11 cellular contexts compared by ENCODE assay signal in genomic region chr6:157569543-157569942, GRCh38.
DNase-seq lines count a peak whose midpoint lies in the region; ATAC-seq, FAIRE-seq and TF ChIP-seq lines count a peak whose summit lies in the region.
"Had no signal": no experiment of that assay in that cellular context is flagged by ENCODE, and none has a peak within 500 bp of the region (broad histone marks: within the 10 kb centered on the region; RNA-seq: fewer than 3 reads in every experiment).

No MANE protein-coding gene starts in this region.

- no peak for TF ChIP-seq POLR2A in GM12891 (IDR thresholded peaks at IDR 0.05; ENCODE audit: low read depth, low read length)

- H3K9ac ChIP-seq in endodermal cell (ENCODE audit: extremely low read depth, low read length, poor library complexity, severe bottlenecking): no peak overlapping the region

- CTCF ChIA-PET in CD8-positive, alpha-beta memory T cell (lab: Charles Lee): interaction anchor here (1.4 kb wide), 1 partner anchor 31 kb away, joined by 5 read pairs; no protein-coding TSS in a partner anchor

- no peak for TF ChIP-seq CTCF in endodermal cell (conservative IDR thresholded peaks at IDR 0.05)

- 80 to 90% methylated on average over 1 to 2 of the region's 3 CpGs for WGBS in endodermal cell (ENCODE audit: insufficient coverage in 1 of 2, insufficient read length in 1 of 2), 2 experiments

- no peaks in the 10 kb centered on the region for H3K36me3 Mint-ChIP-seq in CD8-positive, alpha-beta memory T cell
- peaks cover under 1% of the 10 kb centered on the region for H3K36me3 Mint-ChIP-seq in activated naive CD8-positive, alpha-beta T cell treated with anti-CD3 and anti-CD28 coated beads for 36 hours
- no peaks in the 10 kb centered on the region for H3K36me3 Mint-ChIP-seq in endodermal cell (ENCODE audit: low read depth)

- peak overlapping the region in 4 of 8 donors; percentile 17 to 64 (median 36) for H3K27ac Mint-ChIP-seq in CD8-positive, alpha-beta memory T cell
- peak overlapping the region; percentile 20 for H3K27ac Mint-ChIP-seq in activated naive CD8-positive, alpha-beta T cell treated with anti-CD3 and anti-CD28 coated beads for 36 hours
- H3K27ac Mint-ChIP-seq in endodermal cell: no peak overlapping the region

- no peaks in the 10 kb centered on the region for H3K27me3 ChIP-seq in CD8-positive, alpha-beta memory T cell (ENCODE audit: insufficient read depth, low read length, poor library complexity, severe bottlenecking)
- no peaks in the 10 kb centered on the region for H3K27me3 ChIP-seq in endodermal cell (ENCODE audit: control insufficient read depth, insufficient read depth, low read length, poor library complexity, severe bottlenecking)
- H3K27me3 ChIP-seq: SJSA1 had no signal

- DNase-seq in CD8-positive, alpha-beta memory T cell: peak in 2 of 5 donors; percentile 44 to 63
- no peak for DNase-seq in activated naive CD8-positive, alpha-beta T cell treated with anti-CD3 and anti-CD28 coated beads for 36 hours
- DNase-seq in COR-L47 (lab: John Stamatoyannopoulos, UW): no peak
- DNase-seq in endodermal cell: no peak
- DNase-seq in superior temporal gyrus (ENCODE audit: extremely low spot score): no peak
- DNase-seq in GM12891 (ENCODE audit: insufficient read length, low spot score): no peak
- DNase-seq: glutamatergic neuron had no signal

- H3K9me3 ChIP-seq in CD8-positive, alpha-beta memory T cell (ENCODE audit: low read length): no peaks in the 10 kb centered on the region
- H3K9me3 ChIP-seq in endodermal cell (ENCODE audit: control insufficient read depth, low read length): peaks cover 4% of the 10 kb centered on the region
- H3K9me3 ChIP-seq: SJSA1 had no signal

- POLR2A ChIA-PET in CD8-positive, alpha-beta memory T cell (lab: Charles Lee): no interaction called here

- H3K9me3 Mint-ChIP-seq in CD8-positive, alpha-beta memory T cell: no peaks in the 10 kb centered on the region
- H3K9me3 Mint-ChIP-seq in activated naive CD8-positive, alpha-beta T cell treated with anti-CD3 and anti-CD28 coated beads for 36 hours: no peaks in the 10 kb centered on the region
- H3K9me3 Mint-ChIP-seq in endodermal cell: no peaks in the 10 kb centered on the region

- no peak for FAIRE-seq in GM12891 (lab: Jason Lieb, UNC)
- FAIRE-seq: D721Med had no signal

- peak overlapping the region in 6 of 7 donors; percentile 53 to 73 (median 58) for H3K4me3 Mint-ChIP-seq in CD8-positive, alpha-beta memory T cell
- H3K4me3 Mint-ChIP-seq in activated naive CD8-positive, alpha-beta T cell treated with anti-CD3 and anti-CD28 coated beads for 36 hours: no peak overlapping the region
- no peak overlapping the region for H3K4me3 Mint-ChIP-seq in endodermal cell

- H3K36me3 ChIP-seq in CD8-positive, alpha-beta memory T cell (ENCODE audit: insufficient read depth, low read length): no peaks in the 10 kb centered on the region
- H3K36me3 ChIP-seq in endodermal cell (ENCODE audit: control insufficient read depth, insufficient read depth, low read length): no peaks in the 10 kb centered on the region
- H3K36me3 ChIP-seq: SJSA1 had no signal

- ATAC-seq in GM19438 (IDR thresholded peaks at IDR 0.05; ENCODE audit: low read depth, unreplicated experiment) (peak; percentile 56), HG03378 (IDR thresholded peaks at IDR 0.05; ENCODE audit: unreplicated experiment) (peak; percentile 58)

- H3K4me3 ChIP-seq in CD8-positive, alpha-beta memory T cell (ENCODE audit: low read length): no peak overlapping the region
- H3K4me3 ChIP-seq in endodermal cell (ENCODE audit: low read length): no peak overlapping the region
- H3K4me3 ChIP-seq: SJSA1 had no signal

- peaks cover 20 to 43% (median 36%) of the 10 kb centered on the region in 3 donors for H3K4me1 Mint-ChIP-seq in CD8-positive, alpha-beta memory T cell
- peaks cover 27% of the 10 kb centered on the region for H3K4me1 Mint-ChIP-seq in activated naive CD8-positive, alpha-beta T cell treated with anti-CD3 and anti-CD28 coated beads for 36 hours
- H3K4me1 Mint-ChIP-seq in endodermal cell: no peaks in the 10 kb centered on the region

- peaks cover 17% of the 10 kb centered on the region for H3K4me1 ChIP-seq in CD8-positive, alpha-beta memory T cell (ENCODE audit: insufficient read depth, low read length)
- H3K4me1 ChIP-seq in endodermal cell (ENCODE audit: control insufficient read depth, insufficient read depth, low read length): no peaks in the 10 kb centered on the region
- H3K4me1 ChIP-seq: SJSA1 had no signal

- H3K27me3 Mint-ChIP-seq in CD8-positive, alpha-beta memory T cell: no peaks in the 10 kb centered on the region
- H3K27me3 Mint-ChIP-seq in activated naive CD8-positive, alpha-beta T cell treated with anti-CD3 and anti-CD28 coated beads for 36 hours: no peaks in the 10 kb centered on the region
- H3K27me3 Mint-ChIP-seq in endodermal cell (ENCODE audit: insufficient read depth): no peaks in the 10 kb centered on the region

- H3K27ac ChIP-seq in CD8-positive, alpha-beta memory T cell (ENCODE audit: low read depth, low read length): no peak overlapping the region
- no peak overlapping the region for H3K27ac ChIP-seq in endodermal cell (ENCODE audit: low read depth, low read length)
- H3K27ac ChIP-seq: SJSA1 had no signal

TF ChIP-seq in GM12891, 5 proteins besides CTCF, POLR2A, EP300 and RAD21:
- TF ChIP-seq POU2F2 (IDR thresholded peaks at IDR 0.05; ENCODE audit: low read depth, low read length) (no peak), POLR2AphosphoS5 (IDR thresholded peaks at IDR 0.05; ENCODE audit: low read depth, low read length) (no peak), PAX5 (IDR thresholded peaks at IDR 0.05; ENCODE audit: insufficient read depth, low read length, severe bottlenecking) (no peak), TAF1 (IDR thresholded peaks at IDR 0.05; ENCODE audit: low read depth, low read length) (no peak), SPI1 (IDR thresholded peaks at IDR 0.05; ENCODE audit: low read depth, low read length) (no peak)

Comparison
In these comparisons a context has a peak if more than half of its experiments do, and no peak if none do; other contexts are left out.
1. H3K4me3 Mint-ChIP-seq: peak in CD8-positive, alpha-beta memory T cell (6 of 7); none in activated naive CD8-positive, alpha-beta T cell treated with anti-CD3 and anti-CD28 coated beads for 36 hours (single experiment) and endodermal cell (single experiment).